7 cellular contexts compared by ENCODE assay signal in the genomic region with DNA sequence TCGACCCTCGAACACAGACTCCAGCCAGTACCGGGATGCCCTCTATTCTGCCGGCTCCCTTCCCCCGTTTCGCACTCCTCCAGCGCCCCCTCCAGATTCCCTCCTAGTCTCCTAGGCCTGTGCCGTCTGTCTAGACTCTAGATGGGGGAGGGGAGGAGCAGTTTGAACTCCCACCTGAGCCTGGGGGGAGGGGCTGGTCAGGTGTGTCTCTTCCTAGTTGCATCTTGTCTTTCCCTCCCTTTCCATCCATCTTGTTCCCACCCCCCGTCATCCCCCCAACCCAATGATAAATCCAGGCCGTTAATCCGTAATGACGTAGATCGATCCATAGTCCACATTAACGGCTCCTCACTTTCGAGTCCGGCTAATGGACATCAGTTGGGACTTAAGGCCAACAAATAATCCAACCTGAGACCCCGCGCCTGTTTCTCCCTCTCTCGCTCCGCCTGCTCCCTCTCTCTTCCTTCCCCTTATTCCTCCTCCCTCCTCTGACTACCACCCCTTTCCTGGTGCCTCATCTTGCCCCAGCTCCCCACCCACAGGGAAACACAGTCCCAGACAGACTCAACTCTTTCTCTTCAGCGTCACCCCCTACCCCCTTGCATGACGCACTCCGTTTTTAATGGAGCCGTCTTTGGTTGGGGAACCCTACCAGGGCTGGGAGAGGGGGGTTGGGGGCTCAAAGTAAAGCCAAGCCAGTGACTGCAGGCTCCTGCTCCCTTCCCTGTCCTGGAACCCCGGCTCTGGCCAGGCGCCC. TPM values are rescaled to one million over a fixed set of nuclear protein-coding genes. Genes with fewer than 3 reads are reported as not detected.
DNase-seq lines count a peak whose midpoint lies in the region; ATAC-seq and TF ChIP-seq lines count a peak whose summit lies in the region.

No MANE protein-coding gene starts in this region.

- H3K27me3 Mint-ChIP-seq in H9 (ENCODE audit: low read depth): peaks cover 100% of the 10 kb centered on the region
- peaks cover 90 to 92% of the 10 kb centered on the region in 2 donors for H3K27me3 Mint-ChIP-seq in T-cell
- peaks cover 98% of the 10 kb centered on the region for H3K27me3 Mint-ChIP-seq in neural progenitor cell (ENCODE audit: insufficient read depth, low read depth)

- H3F3A ChIP-seq in smooth muscle cell (ENCODE audit: low read depth) (peaks cover 13% of the 10 kb centered on the region), neural progenitor cell (ENCODE audit: low read depth) (no peaks in the 10 kb centered on the region)

- H3K23me2 ChIP-seq in H9 (ENCODE audit: insufficient read length, low read depth, low read length, poor library complexity, severe bottlenecking): no peaks in the 10 kb centered on the region

- no peak overlapping the region for H3K18ac ChIP-seq in H9 (ENCODE audit: insufficient read length, low read depth, low read length)

- H3K9ac ChIP-seq in H9 (ENCODE audit: extremely low read depth, insufficient read length, low read length): no peak overlapping the region
- peak overlapping the region; percentile 69 for H3K9ac ChIP-seq in smooth muscle cell (ENCODE audit: low read depth)
- no peak overlapping the region for H3K9ac ChIP-seq in neural progenitor cell

- no peak overlapping the region for H2BK20ac ChIP-seq in H9 (ENCODE audit: low read depth, low read length, poor library complexity, severe bottlenecking)

- H4K20me1 ChIP-seq in H9 (ENCODE audit: control insufficient read depth, insufficient read depth, insufficient read length): no peaks in the 10 kb centered on the region
- peaks cover 92% of the 10 kb centered on the region for H4K20me1 ChIP-seq in smooth muscle cell (ENCODE audit: low read depth)
- peaks cover 96% of the 10 kb centered on the region for H4K20me1 ChIP-seq in neural progenitor cell (ENCODE audit: low read depth)

- intact Hi-C loops in left ventricle myocardium superior (cut with micrococcal nuclease): no loop called here

- no peak overlapping the region for H3K4ac ChIP-seq in H9 (ENCODE audit: low read depth, low read length)

- no peak overlapping the region for H4K5ac ChIP-seq in H9 (ENCODE audit: insufficient read length, low read depth, low read length)

- CTCF ChIA-PET in T-cell (lab: Charles Lee): interaction anchor here (0.6 to 1.0 kb wide), 2 partner anchors 22 to 482 kb away, joined by 3 to 16 read pairs; no protein-coding TSS in a partner anchor

- no peak overlapping the region for H3K27ac Mint-ChIP-seq in H9
- peak overlapping the region in 1 of 2 donors; percentile 85 for H3K27ac Mint-ChIP-seq in T-cell
- H3K27ac Mint-ChIP-seq in neural progenitor cell: no peak overlapping the region

- TF ChIP-seq CTCF in H9 (conservative IDR thresholded peaks at IDR 0.05) (no peak), smooth muscle cell (IDR thresholded peaks at IDR 0.05; ENCODE audit: borderline replicate concordance, insufficient read depth, poor library complexity, severe bottlenecking) (no peak), neural progenitor cell (IDR thresholded peaks at IDR 0.05) (no peak)

- H3K9me3 Mint-ChIP-seq in H9 (peaks cover 0 to 21% of the 10 kb centered on the region in 2 experiments; a peak in 2 of 5 replicates), T-cell (no peaks in the 10 kb centered on the region), neural progenitor cell (peaks cover 9% of the 10 kb centered on the region)

- H3K79me2 ChIP-seq in H9 (ENCODE audit: insufficient read depth, low read length) (no peaks in the 10 kb centered on the region), smooth muscle cell (ENCODE audit: low read depth) (peaks cover 89% of the 10 kb centered on the region), neural progenitor cell (ENCODE audit: low read depth) (no peaks in the 10 kb centered on the region)

- POLR2A ChIA-PET in T-cell (lab: Charles Lee): no interaction called here

- H2AFZ ChIP-seq in H9 (ENCODE audit: low read length) (no peak overlapping the region), smooth muscle cell (ENCODE audit: low read depth) (no peak overlapping the region), neural progenitor cell (replicated peaks) (no peak overlapping the region)

- no peak overlapping the region for H2BK12ac ChIP-seq in H9 (ENCODE audit: insufficient read length, low read depth, low read length)

- H3K27me3 ChIP-seq in H9 (ENCODE audit: insufficient read depth, low read length): peaks cover 99% of the 10 kb centered on the region
- peaks cover 14% of the 10 kb centered on the region for H3K27me3 ChIP-seq in smooth muscle cell (ENCODE audit: low read depth)
- H3K27me3 ChIP-seq in neural progenitor cell: peaks cover 100% of the 10 kb centered on the region

- no peak overlapping the region for H4K8ac ChIP-seq in H9 (replicated peaks; ENCODE audit: insufficient read length, low read depth, low read length)

- H3K79me1 ChIP-seq in H9 (ENCODE audit: insufficient read depth, low read depth, low read length, poor library complexity, severe bottlenecking): no peaks in the 10 kb centered on the region

- WGBS in H9 (ENCODE audit: extremely low coverage, insufficient read length, low lambda C conversion rate): no CpG with 5 or more reads among the region's 26 CpGs
- WGBS in smooth muscle cell (ENCODE audit: low lambda C conversion rate): 14% methylated on average over 26 of the region's 26 CpGs

- no peaks in the 10 kb centered on the region for H3K4me1 ChIP-seq in H9 (ENCODE audit: insufficient read depth, low read length)
- H3K4me1 ChIP-seq in smooth muscle cell (ENCODE audit: low read depth): peaks cover 17% of the 10 kb centered on the region
- H3K4me1 ChIP-seq in neural progenitor cell: no peaks in the 10 kb centered on the region

- H3K23ac ChIP-seq in H9 (ENCODE audit: insufficient read length, low read depth, low read length): no peak overlapping the region

- H4K91ac ChIP-seq in H9 (ENCODE audit: insufficient read length, low read depth, low read length): no peak overlapping the region

- H3K4me2 ChIP-seq in H9 (ENCODE audit: insufficient read depth, insufficient read length, low read length) (no peak overlapping the region), smooth muscle cell (peak overlapping the region; percentile 98), neural progenitor cell (no peak overlapping the region)

- DNase-seq in H9 (peak; percentile 75), T-cell (no peak), left ventricle myocardium superior (no peak), smooth muscle cell (lab: John Stamatoyannopoulos, UW; ENCODE audit: unreplicated experiment) (no peak), ecto neural progenitor cell (ENCODE audit: low spot score) (no peak), neural progenitor cell (ENCODE audit: low spot score) (no peak)
- no peak for DNase-seq in activated effector memory CD4-positive, alpha-beta T cell treated with Interleukin-2 at 50 U/mL for 16 hours

- H3K4me1 Mint-ChIP-seq in H9 (peaks cover 8 to 34% of the 10 kb centered on the region in 2 experiments), T-cell (peaks cover 44 to 53% (median 52%) of the 10 kb centered on the region in 3 donors), neural progenitor cell (peaks cover 9% of the 10 kb centered on the region)

- H3K56ac ChIP-seq in H9 (ENCODE audit: insufficient read length, low read depth, low read length): no peak overlapping the region

- no peaks in the 10 kb centered on the region for H3K36me3 ChIP-seq in smooth muscle cell (ENCODE audit: low read depth)
- no peaks in the 10 kb centered on the region for H3K36me3 ChIP-seq in neural progenitor cell

- H3K36me3 Mint-ChIP-seq in H9 (ENCODE audit: insufficient read depth in 1 of 3, low read depth in 3 of 3) (no peaks in the 10 kb centered on the region), T-cell (no peaks in the 10 kb centered on the region), neural progenitor cell (peaks cover 1% of the 10 kb centered on the region)

- H3K4me3 ChIP-seq in smooth muscle cell (peak overlapping the region; percentile 57), neural progenitor cell (no peak overlapping the region)

- H2BK5ac ChIP-seq in H9 (ENCODE audit: insufficient read length, low read length): no peak overlapping the region

- H2AK5ac ChIP-seq in H9 (ENCODE audit: insufficient read length, low read length): no peak overlapping the region

- H3K27ac ChIP-seq in H9 (ENCODE audit: insufficient read length, low read depth, low read length) (no peak overlapping the region), smooth muscle cell (ENCODE audit: low read depth) (peak overlapping the region; percentile 79), neural progenitor cell (no peak overlapping the region)

- no peak overlapping the region for H2BK15ac ChIP-seq in H9 (ENCODE audit: low read depth, low read length)

- H3K9me3 ChIP-seq in H9 (ENCODE audit: control insufficient read depth, low read depth, low read length): no peaks in the 10 kb centered on the region
- H3K9me3 ChIP-seq in smooth muscle cell (replicated peaks; ENCODE audit: low read depth): no peaks in the 10 kb centered on the region
- H3K9me3 ChIP-seq in neural progenitor cell (ENCODE audit: low read depth): no peaks in the 10 kb centered on the region

- no peak for ATAC-seq in T-cell (replicated peaks in 1 of 4)
- ATAC-seq in left ventricle myocardium superior: peak; percentile 11

- H3K4me3 Mint-ChIP-seq in H9 (peak overlapping the region in 1 of 2 experiments; percentile 57; a peak in 2 of 5 replicates), T-cell (peak overlapping the region; percentile 60 to 82 (median 74)), neural progenitor cell (no peak overlapping the region)

- no peak overlapping the region for H3T11ph ChIP-seq in H9 (ENCODE audit: low read length)

- no peak overlapping the region for H3K14ac ChIP-seq in H9 (ENCODE audit: insufficient read depth, low read length)

- H2BK120ac ChIP-seq in H9 (ENCODE audit: low read depth, low read length, poor library complexity, severe bottlenecking): no peak overlapping the region

RNA-seq across cellular contexts. Expression of gene HOXB5, which starts 3.3 kb away (rescaled TPM):
- total RNA-seq in H9 (2021) (not detected in 2 replicates), T-cell (not detected), left ventricle myocardium superior (not detected), smooth muscle cell (0.49 and 0.94 TPM in 2 replicates), neural progenitor cell (ENCODE audit: low replicate concordance) (not detected in 2 replicates)
- 1.4 and 1.8 TPM in 2 replicates for polyA plus RNA-seq in smooth muscle cell

RNA-seq across cellular contexts. Expression of gene HOXB3, which starts 6.9 kb away (rescaled TPM):
- total RNA-seq in H9 (2021) (not detected in 2 replicates), T-cell (1 to 10 TPM; 3.5 to 7.7 (median 4.2) TPM), left ventricle myocardium superior (2.7 TPM), smooth muscle cell (5.1 and 9.1 TPM in 2 replicates), neural progenitor cell (ENCODE audit: low replicate concordance) (not detected in 2 replicates)
- 2.8 and 4.4 TPM in 2 replicates for polyA plus RNA-seq in smooth muscle cell

RNA-seq across cellular contexts. Expression of gene HOXB6, which starts 7.9 kb away (rescaled TPM):
- total RNA-seq in H9 (2021) (not detected in 2 replicates), T-cell (under 1 TPM in 2 of 5 donors, not detected in 3; 0.16 to 0.33 TPM), left ventricle myocardium superior (0.20 TPM), smooth muscle cell (6.3 and 7.2 TPM in 2 replicates), neural progenitor cell (ENCODE audit: low replicate concordance) (not detected in 2 replicates)
- 9.3 and 10.3 TPM in 2 replicates for polyA plus RNA-seq in smooth muscle cell

RNA-seq across cellular contexts. Expression of gene HOXB7, which starts 13.9 kb away (rescaled TPM):
- total RNA-seq in H9 (2021) (not detected in 2 replicates), T-cell (under 1 TPM in 3 of 5 donors, not detected in 2; 0.47 to 0.66 (median 0.60) TPM), left ventricle myocardium superior (0.30 TPM), smooth muscle cell (13.7 and 16.1 TPM in 2 replicates), neural progenitor cell (ENCODE audit: low replicate concordance) (not detected in 2 replicates)
- polyA plus RNA-seq in smooth muscle cell: 29.7 and 33.4 TPM in 2 replicates

RNA-seq across cellular contexts. Expression of gene HOXB8, which starts 18.2 kb away (rescaled TPM):
- total RNA-seq in H9 (2021) (not detected in 2 replicates), T-cell (not detected), left ventricle myocardium superior (not detected), smooth muscle cell (2.0 and 3.8 TPM in 2 replicates), neural progenitor cell (ENCODE audit: low replicate concordance) (not detected in 2 replicates)
- 0.15 and 0.94 TPM in 2 replicates for polyA plus RNA-seq in smooth muscle cell
